ENCODE assay signal across 16 cellular contexts in genomic region chr6:170107606-170108222, GRCh38.
DNase-seq lines count a peak whose midpoint lies in the region; ATAC-seq and TF ChIP-seq lines count a peak whose summit lies in the region.
"Had no signal": no experiment of that assay in that cellular context is flagged by ENCODE, and none has a peak within 500 bp of the region (broad histone marks: within the 10 kb centered on the region; RNA-seq: fewer than 3 reads in every experiment).

No MANE protein-coding gene starts in this region.

- H3K27me3 ChIP-seq in stomach (peaks cover 0 to 7% (median 0%) of the 10 kb centered on the region in 3 donors), MM.1S (replicated peaks; ENCODE audit: insufficient read depth, low read length) (no peaks in the 10 kb centered on the region)
- H3K27me3 ChIP-seq: BLaER1 had no signal

- TF ChIP-seq EP300 in stomach (IDR thresholded peaks at IDR 0.05) = no peak

- ATAC-seq in left lobe of liver = no peak

- H3K4me2 ChIP-seq in MM.1S (ENCODE audit: low read depth, low read length) = no peak overlapping the region
- H3K4me2 ChIP-seq: BLaER1 had no signal

- H3K4me1 ChIP-seq in stomach (no peaks in the 10 kb centered on the region), MM.1S (ENCODE audit: low read length) (no peaks in the 10 kb centered on the region)

- WGBS in stomach, 5 donors = 89 to 93% (median 91%) methylated on average over 13 of the region's 13 CpGs

- H3K9ac ChIP-seq in MM.1S (ENCODE audit: low read length) = no peak overlapping the region
- H3K9ac ChIP-seq: BLaER1 had no signal

- H3K27ac Mint-ChIP-seq in chondrocyte (ENCODE audit: unreplicated experiment) = no peak overlapping the region
- H3K27ac Mint-ChIP-seq: CD8-positive, alpha-beta memory T cell; H9 had no signal

- H3K9me2 ChIP-seq in MM.1S (replicated peaks; ENCODE audit: insufficient read depth, low read length) = no peaks in the 10 kb centered on the region

- H3K36me3 ChIP-seq in stomach = no peaks in the 10 kb centered on the region
- no peaks in the 10 kb centered on the region for H3K36me3 ChIP-seq in MM.1S (replicated peaks; ENCODE audit: insufficient read depth, low read length)
- H3K36me3 ChIP-seq: BLaER1 had no signal

- H3K79me2 ChIP-seq in MM.1S (ENCODE audit: low read length) = no peaks in the 10 kb centered on the region

- H4K20me1 ChIP-seq in MM.1S (ENCODE audit: insufficient read depth, low read length) = no peaks in the 10 kb centered on the region
- H4K20me1 ChIP-seq: BLaER1 had no signal

- no peak for TF ChIP-seq CTCF in chondrocyte (IDR thresholded peaks at IDR 0.05)
- no peak for TF ChIP-seq CTCF in stomach (IDR thresholded peaks at IDR 0.05)
- TF ChIP-seq CTCF in MM.1S (IDR thresholded peaks at IDR 0.05; ENCODE audit: low read length) = no peak

- H3K9me3 ChIP-seq in stomach = no peaks in the 10 kb centered on the region
- H3K9me3 ChIP-seq in MM.1S (replicated peaks; ENCODE audit: insufficient read depth, low read length) = no peaks in the 10 kb centered on the region
- H3K9me3 ChIP-seq: BLaER1 had no signal

- TF ChIP-seq POLR2A in stomach (IDR thresholded peaks at IDR 0.05) = no peak

- peak; percentile 50 for DNase-seq in activated effector memory CD4-positive, alpha-beta T cell treated with anti-CD3 and anti-CD28 coated beads, Interleukin-2, amount 50 U/mL, for 16 hours
- DNase-seq in activated effector memory CD4-positive, alpha-beta T cell treated with Interleukin-2 at 50 U/mL for 16 hours = no peak
- DNase-seq in chondrocyte (ENCODE audit: low spot score) (peak; percentile 40), left lobe of liver (ENCODE audit: low spot score) (peak; percentile 31), stomach (peak; percentile 15), MM.1S (no peak), amniotic stem cell (lab: John Stamatoyannopoulos, UW) (no peak)
- no peak for DNase-seq in stimulated activated CD4-positive, alpha-beta T cell treated with anti-CD3 and anti-CD28 coated beads, Interleukin-4, amount 100 ng/mL, for 4 hours
- DNase-seq: DMS79 treated with DMSO at 0.1 percent for 48 hours, NCI-H1092, NCI-H1694, NCI-H510A treated with DMSO at 0.1 percent for 48 hours, NCI-H82 had no signal

- no peak overlapping the region for H2AFZ ChIP-seq in MM.1S (ENCODE audit: low read length)

- no peak overlapping the region for H3K27ac ChIP-seq in stomach
- no peak overlapping the region for H3K27ac ChIP-seq in MM.1S (ENCODE audit: low read length)
- H3K27ac ChIP-seq: BLaER1 had no signal

- intact Hi-C loops in stomach (cut with DNase I; ENCODE audit: low total_unique reads) = no loop called here

- H3K4me1 Mint-ChIP-seq in chondrocyte (ENCODE audit: low read depth) = no peaks in the 10 kb centered on the region

- no peaks in the 10 kb centered on the region for H3F3A ChIP-seq in MM.1S (ENCODE audit: insufficient read depth, low read length)

- peaks cover 28% of the 10 kb centered on the region for H3K27me3 Mint-ChIP-seq in chondrocyte (ENCODE audit: low read depth)

- H3K4me3 Mint-ChIP-seq in chondrocyte (ENCODE audit: unreplicated experiment) = no peak overlapping the region
- H3K4me3 Mint-ChIP-seq: H9 had no signal

- no peak overlapping the region for H3K4me3 ChIP-seq in stomach
- H3K4me3 ChIP-seq in MM.1S (ENCODE audit: low read length) = no peak overlapping the region
- H3K4me3 ChIP-seq: BLaER1 had no signal

- H3K36me3 Mint-ChIP-seq in chondrocyte (ENCODE audit: low read depth) = no peaks in the 10 kb centered on the region
- H3K36me3 Mint-ChIP-seq: CD8-positive, alpha-beta memory T cell had no signal

- H3K9me3 Mint-ChIP-seq in chondrocyte (ENCODE audit: low read depth) = peaks cover 9% of the 10 kb centered on the region
- H3K9me3 Mint-ChIP-seq: H9 had no signal

Comparison
In these comparisons a context has a peak if more than half of its experiments do, and no peak if none do; other contexts are left out.
1. DNase-seq: peak in activated effector memory CD4-positive, alpha-beta T cell treated with anti-CD3 and anti-CD28 coated beads, Interleukin-2, amount 50 U/mL, for 16 hours (single experiment), chondrocyte (single experiment), left lobe of liver (single experiment) and stomach (single experiment); none in activated effector memory CD4-positive, alpha-beta T cell treated with Interleukin-2 at 50 U/mL for 16 hours (single experiment), MM.1S (single experiment), amniotic stem cell (single experiment) and stimulated activated CD4-positive, alpha-beta T cell treated with anti-CD3 and anti-CD28 coated beads, Interleukin-4, amount 100 ng/mL, for 4 hours (0 of 2).